8 cellular contexts compared by ENCODE assay signal in the genomic region with DNA sequence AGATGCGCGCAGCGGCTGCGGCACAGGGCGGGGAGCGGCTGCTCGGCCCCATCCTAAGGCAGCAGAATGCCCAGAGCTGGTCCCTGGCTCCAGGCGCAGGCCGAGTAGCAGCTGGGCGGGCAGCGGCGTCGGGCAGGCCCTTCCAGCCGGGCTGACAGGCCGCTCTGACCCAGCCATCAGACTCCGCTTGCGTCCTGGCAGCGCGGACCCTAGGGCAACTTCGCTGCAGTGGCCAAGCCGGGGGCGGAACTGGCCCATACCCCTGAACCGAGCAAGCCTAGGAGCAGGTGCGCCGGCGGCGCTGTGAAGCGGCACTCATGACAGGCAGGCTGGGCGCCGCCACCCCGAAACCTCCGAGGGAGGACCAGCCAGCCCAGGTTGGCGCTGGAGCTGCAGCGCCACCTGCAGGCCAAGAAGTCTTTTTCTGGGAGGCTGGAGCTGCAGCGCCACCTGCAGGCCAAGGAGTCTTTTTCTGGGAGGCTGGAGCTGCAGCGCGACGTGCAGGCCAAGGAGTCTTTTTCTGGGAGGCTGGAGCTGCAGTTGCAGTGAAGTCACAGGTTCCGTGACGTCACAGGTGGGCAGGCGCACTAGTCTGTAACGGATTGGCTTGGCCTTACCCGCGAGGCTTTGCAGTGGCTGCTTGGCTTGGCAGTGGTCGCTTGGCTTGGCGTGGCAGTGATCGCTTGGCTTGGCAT.
DNase-seq lines count a peak whose midpoint lies in the region; ATAC-seq and TF ChIP-seq lines count a peak whose summit lies in the region.
"Not testable (repeated sequence)": the region's sequence is repeated elsewhere in the genome, so short reads cannot be mapped to it uniquely, and the experiment has no call there.

No MANE protein-coding gene starts in this region.

- not testable (repeated sequence) for H3K27ac ChIP-seq in RWPE2 (ENCODE audit: poor library complexity, severe bottlenecking); spleen
- H3K27ac ChIP-seq in dorsolateral prefrontal cortex (peak overlapping the region in 52 of 59 donors; percentile 15 to 89 (median 78)), aorta (ENCODE audit: low read depth in 1 of 2, low read length in 2 of 2) (peak overlapping the region in 1 of 2 donors; percentile 25)

- ATAC-seq in GM18498 (IDR thresholded peaks at IDR 0.05; ENCODE audit: unreplicated experiment) (peak; percentile 81), HG03196 (IDR thresholded peaks at IDR 0.05; ENCODE audit: unreplicated experiment) (peak; percentile 75), RWPE2 (ENCODE audit: low read depth) (peak; percentile 77), left colon (peak; percentile 91), aorta (ENCODE audit: low FRiP score) (peak; percentile 89)

- intact Hi-C loops in dorsolateral prefrontal cortex (cut with DNase I), result loop anchor here (2.0 to 5.0 kb wide), 3 partner anchors 93 to 328 kb away; no protein-coding TSS in a partner anchor
- intact Hi-C loops in left colon (cut with DNase I, micrococcal nuclease); spleen (cut with DNase I; ENCODE audit: low total_unique reads): not testable (repeated sequence)
- intact Hi-C loops in aorta (cut with DNase I), result loop anchor here (1.0 to 5.0 kb wide), 2 partner anchors 94 to 198 kb away; no protein-coding TSS in a partner anchor

- H3K4me3 ChIP-seq in RWPE2 (ENCODE audit: severe bottlenecking) (peak overlapping the region; percentile 19), dorsolateral prefrontal cortex (peak overlapping the region in 58 of 59 donors; percentile 31 to 72 (median 56)), spleen (peak overlapping the region; percentile 24 to 67 (median 28))
- not testable (repeated sequence) for H3K4me3 ChIP-seq in aorta (ENCODE audit: low read length in 2 of 2)

- not testable (repeated sequence) for DNase-seq in RWPE2 (ENCODE audit: low spot score)
- DNase-seq in activated T-cell treated with anti-CD3 and anti-CD28 coated beads for 48 hours (ENCODE audit: low read depth) (peak; percentile 80), dorsolateral prefrontal cortex (peak; percentile 55 to 83 (median 71)), left colon (peak; percentile 54 to 76), spleen (peak; percentile 90), aorta (peak; percentile 92)

- H3K4me1 ChIP-seq in RWPE2 (ENCODE audit: insufficient read depth, poor library complexity, severe bottlenecking); aorta (ENCODE audit: control insufficient read depth in 1 of 2, insufficient read depth in 2 of 2, low read length in 2 of 2): not testable (repeated sequence)
- H3K4me1 ChIP-seq in spleen, result peaks cover 0 to 13% (median 6%) of the 10 kb centered on the region in 6 donors

- not testable (repeated sequence) for H3K36me3 ChIP-seq in RWPE2 (ENCODE audit: low read depth); spleen; aorta (ENCODE audit: control insufficient read depth in 1 of 2, insufficient read depth in 2 of 2, low read length in 1 of 2)

- 10 to 26% (median 18%) methylated on average over 12 to 47 of the region's 47 CpGs for WGBS in spleen, 5 donors
- WGBS in aorta, 2 donors, result 8 to 11% methylated on average over 46 to 47 of the region's 47 CpGs

- not testable (repeated sequence) for H3K9me3 ChIP-seq in RWPE2 (ENCODE audit: severe bottlenecking); spleen; aorta (ENCODE audit: control insufficient read depth, low read length)

- not testable (repeated sequence) for H3K27me3 ChIP-seq in RWPE2 (ENCODE audit: insufficient read depth, poor library complexity, severe bottlenecking); dorsolateral prefrontal cortex; spleen (replicated peaks in 1 of 7); aorta (ENCODE audit: control insufficient read depth in 1 of 2, insufficient read depth in 2 of 2, low read length in 1 of 2)

- TF ChIP-seq CTCF in RWPE2 (IDR thresholded peaks at IDR 0.05; ENCODE audit: poor library complexity, severe bottlenecking) (peak; percentile 73), dorsolateral prefrontal cortex (IDR thresholded peaks at IDR 0.05 in 54 of 56, conservative IDR thresholded peaks at IDR 0.05 in 2 of 56; ENCODE audit: low read depth in 1 of 56, partially characterized antibody in 56 of 56) (peak; percentile 81 to 100 (median 99)), spleen (IDR thresholded peaks at IDR 0.05 in 8 of 11, conservative IDR thresholded peaks at IDR 0.05 in 3 of 11) (peak; percentile 38 to 99 (median 92))

- TF ChIP-seq POLR2A in spleen (IDR thresholded peaks at IDR 0.05), result not testable (repeated sequence)
